Comparison of ENCODE assay signal across 8 cellular contexts in genomic region chr1:185674201-185674600, GRCh38. TPM values are rescaled to one million over a fixed set of nuclear protein-coding genes. Genes with fewer than 3 reads are reported as not detected.
A peak's percentile ranks its signal among the peaks of the same experiment; 100 is the strongest.
DNase-seq lines count a peak whose midpoint lies in the region; ATAC-seq lines count a peak whose summit lies in the region.

No MANE protein-coding gene starts in this region.

- H3K4me1 Mint-ChIP-seq in activated T-cell treated with anti-CD3 and anti-CD28 coated beads, Interleukin-2, amount 50 U/mL, for 24 hours (ENCODE audit: low read depth) = peaks cover 42% of the 10 kb centered on the region
- peaks cover 31% of the 10 kb centered on the region for H3K4me1 Mint-ChIP-seq in stimulated activated naive CD8-positive, alpha-beta T cell treated with anti-CD3 and anti-CD28 coated beads, Interleukin-15, amount 100 ng/mL, for 72 hours

- H3K36me3 ChIP-seq in H7 (replicated peaks; ENCODE audit: control insufficient read depth, insufficient read depth, low read length) = no peaks in the 10 kb centered on the region

- no peaks in the 10 kb centered on the region for H3K36me3 Mint-ChIP-seq in activated T-cell treated with anti-CD3 and anti-CD28 coated beads, Interleukin-2, amount 50 U/mL, for 24 hours (ENCODE audit: low read depth)

- H3K9me3 Mint-ChIP-seq in activated T-cell treated with anti-CD3 and anti-CD28 coated beads, Interleukin-2, amount 50 U/mL, for 24 hours = peaks cover 2% of the 10 kb centered on the region
- H3K9me3 Mint-ChIP-seq in stimulated activated naive CD8-positive, alpha-beta T cell treated with anti-CD3 and anti-CD28 coated beads, Interleukin-15, amount 100 ng/mL, for 72 hours = peaks cover 5 to 6% of the 10 kb centered on the region in 2 donors

- no peaks in the 10 kb centered on the region for H3K27me3 Mint-ChIP-seq in activated T-cell treated with anti-CD3 and anti-CD28 coated beads, Interleukin-2, amount 50 U/mL, for 24 hours
- no peaks in the 10 kb centered on the region for H3K27me3 Mint-ChIP-seq in stimulated activated naive CD8-positive, alpha-beta T cell treated with anti-CD3 and anti-CD28 coated beads, Interleukin-15, amount 100 ng/mL, for 72 hours

- peak overlapping the region; percentile 38 for H3K27ac Mint-ChIP-seq in activated T-cell treated with anti-CD3 and anti-CD28 coated beads, Interleukin-2, amount 50 U/mL, for 24 hours
- H3K27ac Mint-ChIP-seq in stimulated activated naive CD8-positive, alpha-beta T cell treated with anti-CD3 and anti-CD28 coated beads, Interleukin-15, amount 100 ng/mL, for 72 hours = peak overlapping the region; percentile 27 to 34

- ATAC-seq in HG03378 (IDR thresholded peaks at IDR 0.05; ENCODE audit: unreplicated experiment) = peak; percentile 67
- peak; percentile 63 for ATAC-seq in stimulated activated naive CD8-positive, alpha-beta T cell treated with anti-CD3 and anti-CD28 coated beads, Interleukin-15, amount 100 ng/mL, for 72 hours

- no peak for DNase-seq in activated T-cell treated with anti-CD3 and anti-CD28 coated beads, Interleukin-2, amount 50 U/mL, for 24 hours
- DNase-seq in activated T-cell treated with anti-CD3 and anti-CD28 coated beads, Interleukin-2, amount 50 U/mL, for 48 hours = no peak
- peak; percentile 19 for DNase-seq in central memory CD4-positive, alpha-beta T cell
- no peak for DNase-seq in stimulated activated naive CD8-positive, alpha-beta T cell treated with anti-CD3 and anti-CD28 coated beads, Interleukin-15, amount 100 ng/mL, for 72 hours
- DNase-seq in H7 (no peak), NCI-H526 (lab: John Stamatoyannopoulos, UW) (no peak), AG08395 (ENCODE audit: low spot score) (no peak)

- no peaks in the 10 kb centered on the region for H3K27me3 ChIP-seq in H7 (ENCODE audit: control insufficient read depth, insufficient read depth, low read length)

- peak overlapping the region; percentile 1 for H3K4me3 Mint-ChIP-seq in activated T-cell treated with anti-CD3 and anti-CD28 coated beads, Interleukin-2, amount 50 U/mL, for 24 hours
- H3K4me3 Mint-ChIP-seq in stimulated activated naive CD8-positive, alpha-beta T cell treated with anti-CD3 and anti-CD28 coated beads, Interleukin-15, amount 100 ng/mL, for 72 hours = peak overlapping the region; percentile 25 to 51

- H3K4me3 ChIP-seq in H7 (ENCODE audit: insufficient read depth, low read depth, low read length) = no peak overlapping the region

RNA-seq across cellular contexts. Expression of gene HMCN1, which starts 60.0 kb away (rescaled TPM):
- total RNA-seq in H7 (2014; rRNA removed; shearing (Covaris generic)) = 5.7 and 7.3 TPM in 2 replicates
